Comparison of ENCODE assay signal across 1 cellular context in the genomic region with DNA sequence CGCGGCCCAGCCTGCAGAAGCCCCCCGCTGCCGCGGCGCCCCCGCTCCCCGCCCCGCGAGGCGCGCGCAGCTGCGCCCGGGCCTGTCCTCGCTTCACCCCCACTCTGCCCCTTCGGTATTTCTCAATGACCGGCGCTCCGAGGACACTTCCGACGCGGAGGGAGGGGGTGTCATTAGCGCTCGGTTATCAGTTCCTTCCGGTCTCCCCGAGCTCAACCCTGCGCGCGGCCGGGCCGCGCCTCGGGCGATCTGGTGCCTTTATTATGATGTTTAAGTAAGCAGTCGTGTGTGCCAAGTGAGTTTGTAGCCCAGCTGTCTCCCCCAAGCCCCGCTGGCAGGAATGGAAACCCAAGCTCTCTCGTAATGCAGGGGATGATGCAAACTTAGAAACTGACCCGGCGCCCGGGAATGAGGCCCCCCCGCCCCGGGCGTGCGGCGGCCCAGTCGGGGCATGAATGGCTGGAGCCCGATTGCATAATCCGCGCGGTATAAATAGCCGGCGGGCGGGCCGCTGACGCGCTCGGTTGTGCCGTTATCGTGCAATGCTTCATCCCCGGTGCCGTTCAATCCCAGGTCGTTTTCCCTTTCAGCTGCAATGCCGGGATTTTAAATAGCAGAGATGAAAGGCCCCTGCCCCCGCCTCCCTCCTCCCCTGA.
A peak's percentile ranks its signal among the peaks of the same experiment; 100 is the strongest.
TF ChIP-seq lines count a peak whose summit lies in the region.

No MANE protein-coding gene starts in this region.

TF ChIP-seq in K562, 482 proteins besides CTCF, POLR2A, EP300 and RAD21 (continued from another document and continues in another):
- TF ChIP-seq MBD2 (IDR thresholded peaks at IDR 0.05; ENCODE audit: borderline replicate concordance, low read depth), result 0 out of 2 replicates have a peak, but pooled peaks have one; percentile 13
- peak; percentile 93 for TF ChIP-seq MEF2A (IDR thresholded peaks at IDR 0.05; ENCODE audit: control insufficient read depth, low read depth, low read length)
- no peak for TF ChIP-seq TAL1 (IDR thresholded peaks at IDR 0.05)
- TF ChIP-seq, protein P1, sequence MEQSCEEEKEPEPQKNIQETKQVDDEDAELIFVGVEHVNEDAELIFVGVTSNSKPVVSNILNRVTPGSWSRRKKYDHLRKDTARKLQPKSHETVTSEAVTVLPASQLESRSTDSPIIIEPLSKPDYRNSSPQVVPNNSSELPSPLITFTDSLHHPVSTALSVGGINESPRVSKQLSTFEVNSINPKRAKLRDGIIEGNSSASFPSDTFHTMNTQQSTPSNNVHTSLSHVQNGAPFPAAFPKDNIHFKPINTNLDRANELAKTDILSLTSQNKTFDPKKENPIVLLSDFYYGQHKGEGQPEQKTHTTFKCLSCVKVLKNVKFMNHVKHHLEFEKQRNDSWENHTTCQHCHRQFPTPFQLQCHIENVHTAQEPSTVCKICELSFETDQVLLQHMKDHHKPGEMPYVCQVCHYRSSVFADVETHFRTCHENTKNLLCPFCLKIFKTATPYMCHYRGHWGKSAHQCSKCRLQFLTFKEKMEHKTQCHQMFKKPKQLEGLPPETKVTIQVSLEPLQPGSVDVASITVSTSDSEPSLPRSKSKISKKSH (CRISPR knock-in tag; IDR thresholded peaks at IDR 0.05), result no peak
- TF ChIP-seq, protein P2, sequence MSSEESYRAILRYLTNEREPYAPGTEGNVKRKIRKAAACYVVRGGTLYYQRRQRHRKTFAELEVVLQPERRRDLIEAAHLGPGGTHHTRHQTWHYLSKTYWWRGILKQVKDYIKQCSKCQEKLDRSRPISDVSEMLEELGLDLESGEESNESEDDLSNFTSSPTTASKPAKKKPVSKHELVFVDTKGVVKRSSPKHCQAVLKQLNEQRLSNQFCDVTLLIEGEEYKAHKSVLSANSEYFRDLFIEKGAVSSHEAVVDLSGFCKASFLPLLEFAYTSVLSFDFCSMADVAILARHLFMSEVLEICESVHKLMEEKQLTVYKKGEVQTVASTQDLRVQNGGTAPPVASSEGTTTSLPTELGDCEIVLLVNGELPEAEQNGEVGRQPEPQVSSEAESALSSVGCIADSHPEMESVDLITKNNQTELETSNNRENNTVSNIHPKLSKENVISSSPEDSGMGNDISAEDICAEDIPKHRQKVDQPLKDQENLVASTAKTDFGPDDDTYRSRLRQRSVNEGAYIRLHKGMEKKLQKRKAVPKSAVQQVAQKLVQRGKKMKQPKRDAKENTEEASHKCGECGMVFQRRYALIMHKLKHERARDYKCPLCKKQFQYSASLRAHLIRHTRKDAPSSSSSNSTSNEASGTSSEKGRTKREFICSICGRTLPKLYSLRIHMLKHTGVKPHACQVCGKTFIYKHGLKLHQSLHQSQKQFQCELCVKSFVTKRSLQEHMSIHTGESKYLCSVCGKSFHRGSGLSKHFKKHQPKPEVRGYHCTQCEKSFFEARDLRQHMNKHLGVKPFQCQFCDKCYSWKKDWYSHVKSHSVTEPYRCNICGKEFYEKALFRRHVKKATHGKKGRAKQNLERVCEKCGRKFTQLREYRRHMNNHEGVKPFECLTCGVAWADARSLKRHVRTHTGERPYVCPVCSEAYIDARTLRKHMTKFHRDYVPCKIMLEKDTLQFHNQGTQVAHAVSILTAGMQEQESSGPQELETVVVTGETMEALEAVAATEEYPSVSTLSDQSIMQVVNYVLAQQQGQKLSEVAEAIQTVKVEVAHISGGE (CRISPR knock-in tag; IDR thresholded peaks at IDR 0.05), result peak in 1 of 3 experiments; percentile 87; a peak in 2 of 6 replicates
- no peak for TF ChIP-seq ZNF668 (CRISPR knock-in tag; IDR thresholded peaks at IDR 0.05)
- TF ChIP-seq, protein P3, sequence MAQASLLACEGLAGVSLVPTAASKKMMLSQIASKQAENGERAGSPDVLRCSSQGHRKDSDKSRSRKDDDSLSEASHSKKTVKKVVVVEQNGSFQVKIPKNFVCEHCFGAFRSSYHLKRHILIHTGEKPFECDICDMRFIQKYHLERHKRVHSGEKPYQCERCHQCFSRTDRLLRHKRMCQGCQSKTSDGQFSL (CRISPR knock-in tag; IDR thresholded peaks at IDR 0.05), result peak; percentile 72; the same call in 1 of the 2 replicates
- TF ChIP-seq, protein P3 (tag; IDR thresholded peaks at IDR 0.05), result peak in 1 of 2 experiments; percentile 72; a peak in 2 of 4 replicates
- TF ChIP-seq MEF2D (tag; conservative IDR thresholded peaks at IDR 0.05; ENCODE audit: low read depth), result peak; percentile 94
- no peak for TF ChIP-seq ZNF707 (CRISPR knock-in tag; conservative IDR thresholded peaks at IDR 0.05)
- TF ChIP-seq, protein P4, sequence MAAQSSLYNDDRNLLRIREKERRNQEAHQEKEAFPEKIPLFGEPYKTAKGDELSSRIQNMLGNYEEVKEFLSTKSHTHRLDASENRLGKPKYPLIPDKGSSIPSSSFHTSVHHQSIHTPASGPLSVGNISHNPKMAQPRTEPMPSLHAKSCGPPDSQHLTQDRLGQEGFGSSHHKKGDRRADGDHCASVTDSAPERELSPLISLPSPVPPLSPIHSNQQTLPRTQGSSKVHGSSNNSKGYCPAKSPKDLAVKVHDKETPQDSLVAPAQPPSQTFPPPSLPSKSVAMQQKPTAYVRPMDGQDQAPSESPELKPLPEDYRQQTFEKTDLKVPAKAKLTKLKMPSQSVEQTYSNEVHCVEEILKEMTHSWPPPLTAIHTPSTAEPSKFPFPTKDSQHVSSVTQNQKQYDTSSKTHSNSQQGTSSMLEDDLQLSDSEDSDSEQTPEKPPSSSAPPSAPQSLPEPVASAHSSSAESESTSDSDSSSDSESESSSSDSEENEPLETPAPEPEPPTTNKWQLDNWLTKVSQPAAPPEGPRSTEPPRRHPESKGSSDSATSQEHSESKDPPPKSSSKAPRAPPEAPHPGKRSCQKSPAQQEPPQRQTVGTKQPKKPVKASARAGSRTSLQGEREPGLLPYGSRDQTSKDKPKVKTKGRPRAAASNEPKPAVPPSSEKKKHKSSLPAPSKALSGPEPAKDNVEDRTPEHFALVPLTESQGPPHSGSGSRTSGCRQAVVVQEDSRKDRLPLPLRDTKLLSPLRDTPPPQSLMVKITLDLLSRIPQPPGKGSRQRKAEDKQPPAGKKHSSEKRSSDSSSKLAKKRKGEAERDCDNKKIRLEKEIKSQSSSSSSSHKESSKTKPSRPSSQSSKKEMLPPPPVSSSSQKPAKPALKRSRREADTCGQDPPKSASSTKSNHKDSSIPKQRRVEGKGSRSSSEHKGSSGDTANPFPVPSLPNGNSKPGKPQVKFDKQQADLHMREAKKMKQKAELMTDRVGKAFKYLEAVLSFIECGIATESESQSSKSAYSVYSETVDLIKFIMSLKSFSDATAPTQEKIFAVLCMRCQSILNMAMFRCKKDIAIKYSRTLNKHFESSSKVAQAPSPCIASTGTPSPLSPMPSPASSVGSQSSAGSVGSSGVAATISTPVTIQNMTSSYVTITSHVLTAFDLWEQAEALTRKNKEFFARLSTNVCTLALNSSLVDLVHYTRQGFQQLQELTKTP (IDR thresholded peaks at IDR 0.05; ENCODE audit: low read depth in 1 of 2, partially characterized antibody in 2 of 2), result no peak
- TF ChIP-seq RB1 (IDR thresholded peaks at IDR 0.05; ENCODE audit: low read depth), result no peak
- TF ChIP-seq SETDB1 (IDR thresholded peaks at IDR 0.05; ENCODE audit: low read length), result no peak
- TF ChIP-seq, protein P5, sequence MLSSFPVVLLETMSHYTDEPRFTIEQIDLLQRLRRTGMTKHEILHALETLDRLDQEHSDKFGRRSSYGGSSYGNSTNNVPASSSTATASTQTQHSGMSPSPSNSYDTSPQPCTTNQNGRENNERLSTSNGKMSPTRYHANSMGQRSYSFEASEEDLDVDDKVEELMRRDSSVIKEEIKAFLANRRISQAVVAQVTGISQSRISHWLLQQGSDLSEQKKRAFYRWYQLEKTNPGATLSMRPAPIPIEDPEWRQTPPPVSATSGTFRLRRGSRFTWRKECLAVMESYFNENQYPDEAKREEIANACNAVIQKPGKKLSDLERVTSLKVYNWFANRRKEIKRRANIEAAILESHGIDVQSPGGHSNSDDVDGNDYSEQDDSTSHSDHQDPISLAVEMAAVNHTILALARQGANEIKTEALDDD (IDR thresholded peaks at IDR 0.05), result no peak
- TF ChIP-seq YBX1 (IDR thresholded peaks at IDR 0.05), result no peak
- 0 out of 2 replicates have a peak, but pooled peaks have one; percentile 21 for TF ChIP-seq DIDO1 (tag; IDR thresholded peaks at IDR 0.05; ENCODE audit: low read depth)
- peak in 1 of 2 experiments; percentile 75; a peak in 2 of 4 replicates for TF ChIP-seq RCOR1 (IDR thresholded peaks at IDR 0.05; ENCODE audit: borderline replicate concordance in 1 of 2, low read depth in 2 of 2, low read length in 2 of 2)
- TF ChIP-seq, protein P6, sequence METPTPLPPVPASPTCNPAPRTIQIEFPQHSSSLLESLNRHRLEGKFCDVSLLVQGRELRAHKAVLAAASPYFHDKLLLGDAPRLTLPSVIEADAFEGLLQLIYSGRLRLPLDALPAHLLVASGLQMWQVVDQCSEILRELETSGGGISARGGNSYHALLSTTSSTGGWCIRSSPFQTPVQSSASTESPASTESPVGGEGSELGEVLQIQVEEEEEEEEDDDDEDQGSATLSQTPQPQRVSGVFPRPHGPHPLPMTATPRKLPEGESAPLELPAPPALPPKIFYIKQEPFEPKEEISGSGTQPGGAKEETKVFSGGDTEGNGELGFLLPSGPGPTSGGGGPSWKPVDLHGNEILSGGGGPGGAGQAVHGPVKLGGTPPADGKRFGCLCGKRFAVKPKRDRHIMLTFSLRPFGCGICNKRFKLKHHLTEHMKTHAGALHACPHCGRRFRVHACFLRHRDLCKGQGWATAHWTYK (CRISPR knock-in tag; IDR thresholded peaks at IDR 0.05), result no peak
- TF ChIP-seq ZFP36 (IDR thresholded peaks at IDR 0.05; ENCODE audit: low read depth, low read length, partially characterized antibody), result no peak
- TF ChIP-seq TRIM28 (IDR thresholded peaks at IDR 0.05), result no peak
- TF ChIP-seq DDX20 (tag; IDR thresholded peaks at IDR 0.05; ENCODE audit: low read depth), result no peak
- no peak for TF ChIP-seq RBM25 (IDR thresholded peaks at IDR 0.05; ENCODE audit: low read depth, low read length, severe bottlenecking)
- no peak for TF ChIP-seq POLR3G (IDR thresholded peaks at IDR 0.05; ENCODE audit: extremely low read depth, insufficient read length, insufficient replicate concordance)
- TF ChIP-seq, protein P7, sequence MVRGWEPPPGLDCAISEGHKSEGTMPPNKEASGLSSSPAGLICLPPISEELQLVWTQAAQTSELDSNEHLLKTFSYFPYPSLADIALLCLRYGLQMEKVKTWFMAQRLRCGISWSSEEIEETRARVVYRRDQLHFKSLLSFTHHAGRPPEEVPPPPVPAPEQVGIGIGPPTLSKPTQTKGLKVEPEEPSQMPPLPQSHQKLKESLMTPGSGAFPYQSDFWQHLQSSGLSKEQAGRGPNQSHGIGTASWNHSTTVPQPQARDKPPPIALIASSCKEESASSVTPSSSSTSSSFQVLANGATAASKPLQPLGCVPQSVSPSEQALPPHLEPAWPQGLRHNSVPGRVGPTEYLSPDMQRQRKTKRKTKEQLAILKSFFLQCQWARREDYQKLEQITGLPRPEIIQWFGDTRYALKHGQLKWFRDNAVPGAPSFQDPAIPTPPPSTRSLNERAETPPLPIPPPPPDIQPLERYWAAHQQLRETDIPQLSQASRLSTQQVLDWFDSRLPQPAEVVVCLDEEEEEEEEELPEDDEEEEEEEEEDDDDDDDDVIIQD (CRISPR knock-in tag; IDR thresholded peaks at IDR 0.05), result no peak
- TF ChIP-seq, protein P8, sequence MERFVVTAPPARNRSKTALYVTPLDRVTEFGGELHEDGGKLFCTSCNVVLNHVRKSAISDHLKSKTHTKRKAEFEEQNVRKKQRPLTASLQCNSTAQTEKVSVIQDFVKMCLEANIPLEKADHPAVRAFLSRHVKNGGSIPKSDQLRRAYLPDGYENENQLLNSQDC (CRISPR knock-in tag; IDR thresholded peaks at IDR 0.05), result no peak; the same call in 1 of the 2 replicates
- TF ChIP-seq MAFF (IDR thresholded peaks at IDR 0.05; ENCODE audit: low read length), result no peak
- peak; percentile 76 for TF ChIP-seq SMARCE1 (IDR thresholded peaks at IDR 0.05)
- TF ChIP-seq, protein P9, sequence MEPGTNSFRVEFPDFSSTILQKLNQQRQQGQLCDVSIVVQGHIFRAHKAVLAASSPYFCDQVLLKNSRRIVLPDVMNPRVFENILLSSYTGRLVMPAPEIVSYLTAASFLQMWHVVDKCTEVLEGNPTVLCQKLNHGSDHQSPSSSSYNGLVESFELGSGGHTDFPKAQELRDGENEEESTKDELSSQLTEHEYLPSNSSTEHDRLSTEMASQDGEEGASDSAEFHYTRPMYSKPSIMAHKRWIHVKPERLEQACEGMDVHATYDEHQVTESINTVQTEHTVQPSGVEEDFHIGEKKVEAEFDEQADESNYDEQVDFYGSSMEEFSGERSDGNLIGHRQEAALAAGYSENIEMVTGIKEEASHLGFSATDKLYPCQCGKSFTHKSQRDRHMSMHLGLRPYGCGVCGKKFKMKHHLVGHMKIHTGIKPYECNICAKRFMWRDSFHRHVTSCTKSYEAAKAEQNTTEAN (CRISPR knock-in tag; IDR thresholded peaks at IDR 0.05), result no peak
- 0 out of 2 replicates have a peak, but pooled peaks have one; percentile 17 for TF ChIP-seq E2F3 (CRISPR knock-in tag; IDR thresholded peaks at IDR 0.05)
- TF ChIP-seq SMARCA5 (IDR thresholded peaks at IDR 0.05), result no peak
- TF ChIP-seq, protein P10, sequence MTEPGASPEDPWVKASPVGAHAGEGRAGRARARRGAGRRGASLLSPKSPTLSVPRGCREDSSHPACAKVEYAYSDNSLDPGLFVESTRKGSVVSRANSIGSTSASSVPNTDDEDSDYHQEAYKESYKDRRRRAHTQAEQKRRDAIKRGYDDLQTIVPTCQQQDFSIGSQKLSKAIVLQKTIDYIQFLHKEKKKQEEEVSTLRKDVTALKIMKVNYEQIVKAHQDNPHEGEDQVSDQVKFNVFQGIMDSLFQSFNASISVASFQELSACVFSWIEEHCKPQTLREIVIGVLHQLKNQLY (CRISPR knock-in tag; conservative IDR thresholded peaks at IDR 0.05), result no peak
- TF ChIP-seq ZNF121 (CRISPR knock-in tag; conservative IDR thresholded peaks at IDR 0.05), result no peak
- TF ChIP-seq SPI1 (IDR thresholded peaks at IDR 0.05; ENCODE audit: borderline replicate concordance, low read depth, low read length), result peak; percentile 35; the same call in 1 of the 2 replicates
- peak; percentile 92 for TF ChIP-seq TBP (optimal IDR thresholded peaks at IDR 0.05; ENCODE audit: low read depth, low read length)
- no peak for TF ChIP-seq IFI16 (CRISPR knock-in tag; IDR thresholded peaks at IDR 0.05)
- TF ChIP-seq FOSL1 (tag; conservative IDR thresholded peaks at IDR 0.05), result peak; percentile 75
- no peak for TF ChIP-seq ZNF644 (tag; IDR thresholded peaks at IDR 0.05; ENCODE audit: low read depth)
- TF ChIP-seq ZNF23 (CRISPR knock-in tag; IDR thresholded peaks at IDR 0.05), result no peak
- peak; percentile 72 for TF ChIP-seq ARID1B (IDR thresholded peaks at IDR 0.05)
- TF ChIP-seq, protein P11, sequence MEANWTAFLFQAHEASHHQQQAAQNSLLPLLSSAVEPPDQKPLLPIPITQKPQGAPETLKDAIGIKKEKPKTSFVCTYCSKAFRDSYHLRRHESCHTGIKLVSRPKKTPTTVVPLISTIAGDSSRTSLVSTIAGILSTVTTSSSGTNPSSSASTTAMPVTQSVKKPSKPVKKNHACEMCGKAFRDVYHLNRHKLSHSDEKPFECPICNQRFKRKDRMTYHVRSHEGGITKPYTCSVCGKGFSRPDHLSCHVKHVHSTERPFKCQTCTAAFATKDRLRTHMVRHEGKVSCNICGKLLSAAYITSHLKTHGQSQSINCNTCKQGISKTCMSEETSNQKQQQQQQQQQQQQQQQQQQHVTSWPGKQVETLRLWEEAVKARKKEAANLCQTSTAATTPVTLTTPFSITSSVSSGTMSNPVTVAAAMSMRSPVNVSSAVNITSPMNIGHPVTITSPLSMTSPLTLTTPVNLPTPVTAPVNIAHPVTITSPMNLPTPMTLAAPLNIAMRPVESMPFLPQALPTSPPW (CRISPR knock-in tag; IDR thresholded peaks at IDR 0.05), result peak; percentile 97
- no peak for TF ChIP-seq ZNF696 (CRISPR knock-in tag; conservative IDR thresholded peaks at IDR 0.05)
- no peak for TF ChIP-seq PHB (CRISPR knock-in tag; IDR thresholded peaks at IDR 0.05)
- no peak for TF ChIP-seq NFXL1 (CRISPR knock-in tag; IDR thresholded peaks at IDR 0.05)
- TF ChIP-seq MTA2 (IDR thresholded peaks at IDR 0.05; ENCODE audit: low read depth), result no peak
